ENCODE assay signal across 1 cellular context in genomic region chr3:132545471-132545870, GRCh38.
TF ChIP-seq lines count a peak whose summit lies in the region.

No MANE protein-coding gene starts in this region.

TF ChIP-seq in HepG2, 621 proteins besides CTCF, POLR2A, EP300 and RAD21 (continued from another document):
- TF ChIP-seq ZNF615 (CRISPR knock-in tag; IDR thresholded peaks at IDR 0.05; ENCODE audit: borderline replicate concordance) (no peak), ZNF549 (CRISPR knock-in tag; IDR thresholded peaks at IDR 0.05) (no peak), NR2F6 (IDR thresholded peaks at IDR 0.05) (no peak), NR2F6 (CRISPR knock-in tag; IDR thresholded peaks at IDR 0.05) (no peak), PHB2 (IDR thresholded peaks at IDR 0.05; ENCODE audit: partially characterized antibody) (no peak)
